Comparison of ENCODE assay signal across 25 cellular contexts in genomic region chr2:15806801-15807417, GRCh38.
"Had no signal": no experiment of that assay in that cellular context is flagged by ENCODE, and none has a peak within 500 bp of the region (broad histone marks: within the 10 kb centered on the region; RNA-seq: fewer than 3 reads in every experiment).

No MANE protein-coding gene starts in this region.

- DNase-seq: colonic mucosa; cortex of kidney; dermis blood vessel endothelial cell; dorsolateral prefrontal cortex; effector CD4-positive, alpha-beta T cell; effector CD8-positive, alpha-beta T cell; effector memory CD4-positive, alpha-beta T cell; effector memory CD8-positive, alpha-beta T cell; endodermal cell; erythroblast; esophagus squamous epithelium; foreskin fibroblast; foreskin keratinocyte; foreskin melanocyte; gastrocnemius medialis; glutamatergic neuron; head of caudate nucleus; heart left ventricle; heart right ventricle had no signal

- H3K4me3 ChIP-seq: colonic mucosa, coronary artery, dorsolateral prefrontal cortex, esophagus muscularis mucosa, esophagus squamous epithelium, gastrocnemius medialis, gastroesophageal sphincter, heart left ventricle, heart right ventricle had no signal

- H3K9me3 Mint-ChIP-seq: dendritic cell treated with granulocyte-macrophage colony-stimulating factor and Interleukin-4, amounts not matched to agents 40 ng/mL and 50 ng/mL, for 4 days; effector memory CD8-positive, alpha-beta T cell; endodermal cell had no signal

- H3K27me3 ChIP-seq: colonic mucosa, dorsolateral prefrontal cortex, esophagus muscularis mucosa, esophagus squamous epithelium, foreskin keratinocyte, gastrocnemius medialis, gastroesophageal sphincter, heart left ventricle, heart right ventricle had no signal

- H3K4me3 Mint-ChIP-seq: dendritic cell treated with granulocyte-macrophage colony-stimulating factor and Interleukin-4, amounts not matched to agents 40 ng/mL and 50 ng/mL, for 4 days; effector memory CD8-positive, alpha-beta T cell; endodermal cell had no signal

- H3K27ac ChIP-seq: colonic mucosa, coronary artery, dorsolateral prefrontal cortex, epithelial cell of prostate, esophagus muscularis mucosa, esophagus squamous epithelium, foreskin keratinocyte, gastrocnemius medialis, gastroesophageal sphincter, heart left ventricle, heart right ventricle had no signal

- H3K36me3 ChIP-seq: colonic mucosa, esophagus muscularis mucosa, esophagus squamous epithelium, gastrocnemius medialis, gastroesophageal sphincter, heart left ventricle, heart right ventricle had no signal

- H3K9me3 ChIP-seq: colonic mucosa, esophagus muscularis mucosa, esophagus squamous epithelium, gastrocnemius medialis, gastroesophageal sphincter, heart left ventricle, heart right ventricle had no signal

- H3K4me1 ChIP-seq: colonic mucosa, foreskin keratinocyte, gastrocnemius medialis, gastroesophageal sphincter had no signal

- H3K27me3 Mint-ChIP-seq: dendritic cell treated with granulocyte-macrophage colony-stimulating factor and Interleukin-4, amounts not matched to agents 40 ng/mL and 50 ng/mL, for 4 days had no signal

- ATAC-seq: effector memory CD8-positive, alpha-beta T cell; esophagus mucosa; foreskin keratinocyte; gastrocnemius medialis; gastroesophageal sphincter; heart left ventricle; heart right ventricle had no signal
